ENCODE assay signal across 8 cellular contexts in genomic region chr9:121353246-121353975, GRCh38. TPM values are rescaled to one million over a fixed set of nuclear protein-coding genes. Genes with fewer than 3 reads are reported as not detected.
DNase-seq lines count a peak whose midpoint lies in the region; ATAC-seq lines count a peak whose summit lies in the region.

No MANE protein-coding gene starts in this region.

- H3K9ac ChIP-seq in mesendoderm (ENCODE audit: low read length): no peak overlapping the region

- DNase-seq in SIG-M5 treated with dmso at 0.1 percent for 504 hours (lab: John Stamatoyannopoulos, UW; ENCODE audit: unreplicated experiment): peak; percentile 31
- no peak for DNase-seq in SIG-M5 (lab: John Stamatoyannopoulos, UW)
- peak in 2 of 3 experiments; percentile 22 to 25 for DNase-seq in activated CD8-positive, alpha-beta memory T cell treated with anti-CD3 and anti-CD28 coated beads for 48 hours (ENCODE audit: low read depth in 2 of 3, low spot score in 2 of 3)
- no peak for DNase-seq in mesendoderm
- no peak for DNase-seq in RPMI8226
- DNase-seq in HuH-7 (ENCODE audit: low spot score): no peak

- H2BK5ac ChIP-seq in mesendoderm (ENCODE audit: low read length): no peak overlapping the region

- peak overlapping the region; percentile 84 for H3K18ac ChIP-seq in mesendoderm (ENCODE audit: low read length)

- H2BK15ac ChIP-seq in mesendoderm (replicated peaks; ENCODE audit: low read depth): no peak overlapping the region

- no peak overlapping the region for H4K5ac ChIP-seq in mesendoderm (ENCODE audit: low read length)

- no peaks in the 10 kb centered on the region for H3K36me3 ChIP-seq in mesendoderm (ENCODE audit: control insufficient read depth, insufficient read depth, low read length)
- H3K36me3 ChIP-seq in urinary bladder (ENCODE audit: insufficient read depth): peaks cover 5% of the 10 kb centered on the region

- peak; percentile 96 for ATAC-seq in HG03108 (IDR thresholded peaks at IDR 0.05; ENCODE audit: unreplicated experiment)

- H3K23ac ChIP-seq in mesendoderm (ENCODE audit: low read length): no peak overlapping the region

- no peak overlapping the region for H3K4ac ChIP-seq in mesendoderm (ENCODE audit: low read depth, low read length)

- no peak overlapping the region for H4K8ac ChIP-seq in mesendoderm (ENCODE audit: low read depth, low read length)

- no peak overlapping the region for H3K4me2 ChIP-seq in mesendoderm (ENCODE audit: low read length)

- no CpG with 5 or more reads among the region's 9 CpGs for WGBS in mesendoderm (ENCODE audit: extremely low coverage, insufficient coverage, low lambda C conversion rate)
- WGBS in urinary bladder: 69% methylated on average over 9 of the region's 9 CpGs

- no peak overlapping the region for H3K56ac ChIP-seq in mesendoderm (ENCODE audit: low read length)

- no peaks in the 10 kb centered on the region for H3K79me1 ChIP-seq in mesendoderm (ENCODE audit: low read length)

- H3K4me3 ChIP-seq in mesendoderm (ENCODE audit: low read length) (no peak overlapping the region), urinary bladder (ENCODE audit: low read depth, low read length) (no peak overlapping the region)

- no peaks in the 10 kb centered on the region for H3K27me3 ChIP-seq in mesendoderm (ENCODE audit: insufficient read depth, low read length, poor library complexity)

- no peak overlapping the region for H3K27ac ChIP-seq in mesendoderm (ENCODE audit: low read depth, low read length)
- peak overlapping the region; percentile 54 for H3K27ac ChIP-seq in urinary bladder (ENCODE audit: low read depth)

- no peak overlapping the region for H2BK120ac ChIP-seq in mesendoderm (ENCODE audit: low read depth, low read length)

- H2AK5ac ChIP-seq in mesendoderm (ENCODE audit: low read length): no peak overlapping the region

- no peaks in the 10 kb centered on the region for H3K79me2 ChIP-seq in mesendoderm (ENCODE audit: control insufficient read depth, insufficient read depth, low read length)

- H3K4me1 ChIP-seq in mesendoderm (ENCODE audit: control insufficient read depth, low read depth, low read length) (no peaks in the 10 kb centered on the region), urinary bladder (ENCODE audit: insufficient read depth) (no peaks in the 10 kb centered on the region)

RNA-seq across cellular contexts. Expression of gene STOM, which starts 16.6 kb away (rescaled TPM):
- 23.0 TPM for polyA plus RNA-seq in mesendoderm (2013, experiment 1 of 2)
- polyA plus RNA-seq in mesendoderm (2013, experiment 2 of 2): 22.2 TPM
- 148 TPM for total RNA-seq in urinary bladder
- 263 TPM for polyA plus RNA-seq in urinary bladder

Comparison
In these comparisons a context has a peak if more than half of its experiments do, and no peak if none do; other contexts are left out.
1. DNase-seq: peak in SIG-M5 treated with dmso at 0.1 percent for 504 hours (single experiment) and activated CD8-positive, alpha-beta memory T cell treated with anti-CD3 and anti-CD28 coated beads for 48 hours (2 of 3); none in SIG-M5 (single experiment), mesendoderm (single experiment), RPMI8226 (single experiment) and HuH-7 (single experiment).